Comparison of ENCODE assay signal across 8 cellular contexts in the genomic region with DNA sequence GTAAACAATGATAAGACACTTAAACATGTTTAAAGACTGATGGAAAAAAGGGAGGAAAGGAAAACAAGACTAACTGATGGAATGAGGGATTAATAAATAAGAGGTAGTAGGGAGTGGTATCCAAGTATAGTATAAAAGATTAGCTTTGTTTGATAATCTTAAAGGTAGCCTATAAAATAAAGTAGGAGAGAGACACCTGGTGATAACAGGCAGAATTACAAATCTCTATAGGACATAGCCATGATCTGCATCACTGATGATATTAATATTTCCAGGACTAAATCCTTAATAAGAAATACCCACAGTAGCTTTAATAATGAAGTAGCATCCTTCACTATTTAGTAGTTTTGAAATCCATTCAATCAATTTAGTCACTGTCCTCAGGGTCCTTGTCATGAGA. TPM values are rescaled to one million over a fixed set of nuclear protein-coding genes. Genes with fewer than 3 reads are reported as not detected.
DNase-seq lines count a peak whose midpoint lies in the region; ATAC-seq and TF ChIP-seq lines count a peak whose summit lies in the region.

No MANE protein-coding gene starts in this region.

- intact Hi-C loops in Panc1 (cut with micrococcal nuclease; ENCODE audit: unreplicated experiment) = no loop called here
- intact Hi-C loops in prostate gland (cut with DNase I) = loop anchor here (2.0 kb wide), 1 partner anchor 72 kb away; no protein-coding TSS in a partner anchor
- intact Hi-C loops in activated naive CD4-positive, alpha-beta T cell treated with anti-CD3 and anti-CD28 coated beads for 36 hours (cut with micrococcal nuclease) = loop anchor here (1.0 kb wide), 2 partner anchors 72 to 110 kb away; a partner anchor contains a TSS

- H3K27me3 ChIP-seq in Panc1 (ENCODE audit: control insufficient read depth, insufficient read depth, low read length) = no peaks in the 10 kb centered on the region
- no peaks in the 10 kb centered on the region for H3K27me3 ChIP-seq in fibroblast of lung (ENCODE audit: control insufficient read depth, insufficient read depth, low read length)
- no peaks in the 10 kb centered on the region for H3K27me3 ChIP-seq in prostate gland (replicated peaks; ENCODE audit: insufficient read depth)

- H3K4me3 ChIP-seq in Panc1 (ENCODE audit: low read depth in 2 of 2, low read length in 2 of 2) (no peak overlapping the region), fibroblast of lung (replicated peaks in 1 of 4; ENCODE audit: control extremely low read depth in 1 of 4, insufficient read depth in 1 of 4, low read depth in 3 of 4, low read length in 4 of 4) (no peak overlapping the region), prostate gland (no peak overlapping the region)

- in situ Hi-C loops in Panc1 (cut with HindIII; ENCODE audit: low pct_unique_long_range_greater_than_20kb, low sequenced_read_pairs) = no loop called here

- POLR2A ChIA-PET in Panc1 (lab: Charles Lee) = interaction anchor here (0.5 to 0.7 kb wide), 2 partner anchors 129 to 153 kb away, joined by 3 to 8 read pairs; no protein-coding TSS in a partner anchor

- no peak for ATAC-seq in Panc1
- no peak for ATAC-seq in HG02870 (IDR thresholded peaks at IDR 0.05; ENCODE audit: unreplicated experiment)

- no peak overlapping the region for H2AFZ ChIP-seq in fibroblast of lung (ENCODE audit: low read length)

- H3K27ac ChIP-seq in Panc1 (ENCODE audit: low read length) (no peak overlapping the region), fibroblast of lung (ENCODE audit: insufficient read depth, low read length) (no peak overlapping the region), prostate gland (no peak overlapping the region)

- no peak overlapping the region for H3K4me3 Mint-ChIP-seq in activated naive CD4-positive, alpha-beta T cell treated with anti-CD3 and anti-CD28 coated beads for 36 hours

- no peaks in the 10 kb centered on the region for H3K79me2 ChIP-seq in fibroblast of lung (ENCODE audit: control insufficient read depth, insufficient read depth, low read length)

- H3K4me1 Mint-ChIP-seq in activated naive CD4-positive, alpha-beta T cell treated with anti-CD3 and anti-CD28 coated beads for 36 hours (ENCODE audit: low read depth) = peaks cover 10% of the 10 kb centered on the region

- H3K36me3 Mint-ChIP-seq in activated naive CD4-positive, alpha-beta T cell treated with anti-CD3 and anti-CD28 coated beads for 36 hours (ENCODE audit: low read depth) = peaks cover 25% of the 10 kb centered on the region

- H3K9me3 Mint-ChIP-seq in activated naive CD4-positive, alpha-beta T cell treated with anti-CD3 and anti-CD28 coated beads for 36 hours = no peaks in the 10 kb centered on the region

- no peak for TF ChIP-seq POLR2A in prostate gland (IDR thresholded peaks at IDR 0.05)

- H3K9me3 ChIP-seq in Panc1 (ENCODE audit: control insufficient read depth, insufficient read depth, low read depth, low read length) = no peaks in the 10 kb centered on the region
- H3K9me3 ChIP-seq in fibroblast of lung (ENCODE audit: control insufficient read depth, insufficient read depth, low read depth, low read length) = no peaks in the 10 kb centered on the region
- H3K9me3 ChIP-seq in prostate gland = no peaks in the 10 kb centered on the region

- TF ChIP-seq CTCF in GM12873 (IDR thresholded peaks at IDR 0.05; ENCODE audit: insufficient read depth, low read depth, low read length, missing control alignments) (peak; percentile 37), Panc1 (IDR thresholded peaks at IDR 0.05) (peak; percentile 43; the same call in 1 of the 2 replicates), fibroblast of lung (conservative IDR thresholded peaks at IDR 0.05 in 1 of 2, IDR thresholded peaks at IDR 0.05 in 1 of 2; ENCODE audit: low read depth in 1 of 2, low read length in 2 of 2) (peak; percentile 11 to 60), prostate gland (IDR thresholded peaks at IDR 0.05) (peak; percentile 11 to 81 (median 70))

- H3K27me3 Mint-ChIP-seq in activated naive CD4-positive, alpha-beta T cell treated with anti-CD3 and anti-CD28 coated beads for 36 hours (ENCODE audit: low read depth) = no peaks in the 10 kb centered on the region

- no peaks in the 10 kb centered on the region for H4K20me1 ChIP-seq in fibroblast of lung (ENCODE audit: control insufficient read depth, extremely low read depth, insufficient read depth, low read length)

- DNase-seq in AG08395 (ENCODE audit: low spot score) = peak; percentile 50
- peak; percentile 2 for DNase-seq in Panc1 (ENCODE audit: low read depth, low spot score)
- DNase-seq in fibroblast of lung (ENCODE audit: low read depth in 2 of 2) = peak; percentile 42 to 72
- DNase-seq in prostate gland (ENCODE audit: low spot score) = no peak
- no peak for DNase-seq in GM19238 (ENCODE audit: insufficient read length, low spot score)
- no peak for DNase-seq in activated naive CD4-positive, alpha-beta T cell treated with anti-CD3 and anti-CD28 coated beads for 36 hours

- CTCF ChIA-PET in Panc1 (lab: Charles Lee) = interaction anchor here (0.6 to 1.6 kb wide), 4 partner anchors 30 to 71 kb away, joined by 3 to 8 read pairs (median 4); a partner anchor contains a TSS
- CTCF ChIA-PET in activated naive CD4-positive, alpha-beta T cell treated with anti-CD3 and anti-CD28 coated beads for 36 hours (lab: Charles Lee) = interaction anchor here (0.7 to 3.6 kb wide), 6 partner anchors 30 to 499 kb away, joined by 3 to 43 read pairs (median 4); no protein-coding TSS in a partner anchor

- no peak overlapping the region for H3K9ac ChIP-seq in fibroblast of lung (ENCODE audit: insufficient read depth, low read length)

- no TSS peak for BruUV-seq in Panc1 (replicated peaks; lab: Mats Ljungman, UMichigan)

- no peak overlapping the region for H3K4me2 ChIP-seq in fibroblast of lung (ENCODE audit: extremely low read depth, insufficient read depth, low read length)

- H3K36me3 ChIP-seq in Panc1 (ENCODE audit: control insufficient read depth, insufficient read depth, low read length) (peaks cover 23% of the 10 kb centered on the region; the same call in 1 of the 2 replicates), fibroblast of lung (ENCODE audit: control insufficient read depth, insufficient read depth, low read length) (peaks cover 3% of the 10 kb centered on the region), prostate gland (no peaks in the 10 kb centered on the region)

- H3K4me1 ChIP-seq in Panc1 (ENCODE audit: control insufficient read depth, insufficient read depth, low read length) (no peaks in the 10 kb centered on the region), fibroblast of lung (ENCODE audit: control insufficient read depth, extremely low read depth, insufficient read depth, low read length) (no peaks in the 10 kb centered on the region), prostate gland (replicated peaks) (no peaks in the 10 kb centered on the region)

- H3K27ac Mint-ChIP-seq in activated naive CD4-positive, alpha-beta T cell treated with anti-CD3 and anti-CD28 coated beads for 36 hours = no peak overlapping the region

RNA-seq across cellular contexts. Expression of a gene that starts 30.4 kb away (rescaled TPM):
- 48.7 TPM for total RNA-seq in Panc1 (2021; ENCODE audit: unreplicated experiment)
- polyA plus RNA-seq in Panc1 (2012; ENCODE audit: insufficient read length) = 8.1 TPM
- 0.77 and 8.1 TPM in 2 replicates for total RNA-seq in fibroblast of lung
- polyA plus RNA-seq in fibroblast of lung = 10.5 and 31.2 TPM in 2 replicates
- 7.4 and 24.7 TPM in 2 replicates for polyA plus RNA-seq in fibroblast of lung (2012)
- 1.6 and 2.5 TPM in 2 replicates for polyA minus RNA-seq in fibroblast of lung (ENCODE audit: low replicate concordance)
- total RNA-seq in prostate gland = 1 to 10 TPM in 1 of 2 donors, under 1 TPM in 1; 0.73 to 4.4 TPM
- total RNA-seq in activated naive CD4-positive, alpha-beta T cell treated with anti-CD3 and anti-CD28 coated beads for 36 hours = 100 to 1,000 TPM; 117 to 120 TPM

RNA-seq across cellular contexts. Expression of a gene that starts 31.9 kb away (rescaled TPM):
- 146 TPM for total RNA-seq in Panc1 (2021; ENCODE audit: unreplicated experiment)
- 143 TPM for polyA plus RNA-seq in Panc1 (2012; ENCODE audit: insufficient read length)
- total RNA-seq in fibroblast of lung = 430 and 434 TPM in 2 replicates
- polyA plus RNA-seq in fibroblast of lung = 333 and 398 TPM in 2 replicates
- polyA plus RNA-seq in fibroblast of lung (2012) = 345 and 493 TPM in 2 replicates
- polyA minus RNA-seq in fibroblast of lung (ENCODE audit: low replicate concordance) = 110 and 113 TPM in 2 replicates
- 100 to 1,000 TPM; 334 to 400 TPM for total RNA-seq in prostate gland
- 1 to 10 TPM; 1.1 to 1.3 TPM for total RNA-seq in activated naive CD4-positive, alpha-beta T cell treated with anti-CD3 and anti-CD28 coated beads for 36 hours

Comparison
In these comparisons a context has a peak if more than half of its experiments do, and no peak if none do; other contexts are left out.
1. DNase-seq: peak in AG08395 (single experiment), Panc1 (single experiment) and fibroblast of lung (2 of 2); none in prostate gland (single experiment), GM19238 (single experiment) and activated naive CD4-positive, alpha-beta T cell treated with anti-CD3 and anti-CD28 coated beads for 36 hours (single experiment).
2. RNA of a gene that starts 31.9 kb away (total RNA-seq): 430 to 434 TPM in fibroblast of lung, 334 to 400 TPM in prostate gland and 146 TPM in Panc1 (single experiment); 1.1 to 1.3 TPM in activated naive CD4-positive, alpha-beta T cell treated with anti-CD3 and anti-CD28 coated beads for 36 hours; every median in the first group is over 10 times any median in the second.
3. Peak in every context shown above with its lines, with median percentiles within 50 percentile points of each other: CTCF ChIP-seq.